1 cellular context compared by ENCODE assay signal in genomic region chr6:34196116-34196832, GRCh38.
TF ChIP-seq lines count a peak whose summit lies in the region.

No MANE protein-coding gene starts in this region.

TF ChIP-seq in HepG2, 621 proteins besides CTCF, POLR2A, EP300 and RAD21 (continued from another document):
- peak; percentile 83; the same call in 1 of the 2 replicates for TF ChIP-seq TMF1 (CRISPR knock-in tag; IDR thresholded peaks at IDR 0.05; ENCODE audit: low read depth)
- no peak for TF ChIP-seq MEIS2 (CRISPR knock-in tag; IDR thresholded peaks at IDR 0.05)
- TF ChIP-seq TCF12 (IDR thresholded peaks at IDR 0.05): no peak
- peak; percentile 55; the same call in 1 of the 2 replicates for TF ChIP-seq TCF12 (CRISPR knock-in tag; IDR thresholded peaks at IDR 0.05)
- TF ChIP-seq MXD3 (CRISPR knock-in tag; IDR thresholded peaks at IDR 0.05): peak; percentile 66
- TF ChIP-seq TEAD2 (CRISPR knock-in tag; IDR thresholded peaks at IDR 0.05): no peak
- TF ChIP-seq ZNF576 (CRISPR knock-in tag; IDR thresholded peaks at IDR 0.05): peak; percentile 68; the same call in 1 of the 2 replicates
- TF ChIP-seq SOX6 (IDR thresholded peaks at IDR 0.05): no peak
- TF ChIP-seq SOX6 (CRISPR knock-in tag; IDR thresholded peaks at IDR 0.05): peak; percentile 65
- peak; percentile 78 for TF ChIP-seq GABPB1 (CRISPR knock-in tag; IDR thresholded peaks at IDR 0.05)
- no peak for TF ChIP-seq NFIB (CRISPR knock-in tag; IDR thresholded peaks at IDR 0.05; ENCODE audit: borderline replicate concordance)
- TF ChIP-seq ZNF335 (CRISPR knock-in tag; IDR thresholded peaks at IDR 0.05): peak; percentile 73
- TF ChIP-seq SALL1 (CRISPR knock-in tag; IDR thresholded peaks at IDR 0.05): peak; percentile 74
- TF ChIP-seq ZBTB7A (CRISPR knock-in tag; IDR thresholded peaks at IDR 0.05): no peak
- TF ChIP-seq PITX1 (CRISPR knock-in tag; IDR thresholded peaks at IDR 0.05): peak; percentile 78
- 0 out of 2 replicates have a peak, but pooled peaks have one; percentile 25 for TF ChIP-seq MIXL1 (CRISPR knock-in tag; IDR thresholded peaks at IDR 0.05)
- peak; percentile 80; the same call in 1 of the 2 replicates for TF ChIP-seq HBP1 (CRISPR knock-in tag; IDR thresholded peaks at IDR 0.05; ENCODE audit: low read depth)
- peak; percentile 78; the same call in 1 of the 2 replicates for TF ChIP-seq SALL2 (CRISPR knock-in tag; IDR thresholded peaks at IDR 0.05)
- 0 out of 2 replicates have a peak, but pooled peaks have one; percentile 22 for TF ChIP-seq MED1 (CRISPR knock-in tag; IDR thresholded peaks at IDR 0.05)
- TF ChIP-seq NAIF1 (CRISPR knock-in tag; IDR thresholded peaks at IDR 0.05; ENCODE audit: borderline replicate concordance): peak; percentile 91; the same call in 1 of the 2 replicates
- peak; percentile 71; the same call in 1 of the 2 replicates for TF ChIP-seq ZGPAT (CRISPR knock-in tag; IDR thresholded peaks at IDR 0.05)
- TF ChIP-seq ATF2 (CRISPR knock-in tag; IDR thresholded peaks at IDR 0.05): peak; percentile 52; the same call in 1 of the 2 replicates
- TF ChIP-seq ETS1 (CRISPR knock-in tag; IDR thresholded peaks at IDR 0.05): no peak
- peak; percentile 91; the same call in 1 of the 2 replicates for TF ChIP-seq ZNF318 (CRISPR knock-in tag; IDR thresholded peaks at IDR 0.05)
